Comparison of ENCODE assay signal across 1 cellular context in genomic region chr1:205972491-205973168, GRCh38.
TF ChIP-seq lines count a peak whose summit lies in the region.

No MANE protein-coding gene starts in this region.

TF ChIP-seq in HEK293, 187 proteins besides CTCF, POLR2A, EP300 and RAD21 (continued from another document and continues in another):
- TF ChIP-seq AEBP2 (tag by site-specific recombination; IDR thresholded peaks at IDR 0.05; ENCODE audit: borderline replicate concordance) = no peak
- no peak for TF ChIP-seq ZNF549 (tag by site-specific recombination; IDR thresholded peaks at IDR 0.05)
- TF ChIP-seq ZNF416 (tag by site-specific recombination; IDR thresholded peaks at IDR 0.05) = no peak
- TF ChIP-seq ZNF138 (tag by site-specific recombination; IDR thresholded peaks at IDR 0.05; ENCODE audit: borderline replicate concordance) = no peak
- TF ChIP-seq ZNF2 (tag by site-specific recombination; IDR thresholded peaks at IDR 0.05) = peak; percentile 52; the same call in 1 of the 2 replicates
- no peak; the same call in 1 of the 2 replicates for TF ChIP-seq ZNF10 (tag by site-specific recombination; IDR thresholded peaks at IDR 0.05)
- TF ChIP-seq ZBTB17 (tag by site-specific recombination; IDR thresholded peaks at IDR 0.05) = 0 out of 2 replicates have a peak, but pooled peaks have one; percentile 33
- TF ChIP-seq ZNF433 (tag by site-specific recombination; IDR thresholded peaks at IDR 0.05; ENCODE audit: low read depth) = no peak
- TF ChIP-seq BCL11A (tag by site-specific recombination; IDR thresholded peaks at IDR 0.05; ENCODE audit: low read depth) = no peak
- TF ChIP-seq KLF1 (tag by site-specific recombination; IDR thresholded peaks at IDR 0.05) = no peak
- no peak for TF ChIP-seq ZNF791 (tag by site-specific recombination; IDR thresholded peaks at IDR 0.05)
- no peak for TF ChIP-seq ZNF626 (tag by site-specific recombination; IDR thresholded peaks at IDR 0.05)
- TF ChIP-seq ZNF707 (tag by site-specific recombination; IDR thresholded peaks at IDR 0.05) = no peak
- no peak for TF ChIP-seq ZNF768 (tag by site-specific recombination; IDR thresholded peaks at IDR 0.05)
- TF ChIP-seq ZNF560 (tag by site-specific recombination; IDR thresholded peaks at IDR 0.05; ENCODE audit: borderline replicate concordance) = no peak
- TF ChIP-seq ZNF324 (tag by site-specific recombination; IDR thresholded peaks at IDR 0.05) = no peak
- no peak for TF ChIP-seq ZNF174 (tag by site-specific recombination; IDR thresholded peaks at IDR 0.05)
- TF ChIP-seq ZNF513 (tag by site-specific recombination; IDR thresholded peaks at IDR 0.05) = no peak
- no peak for TF ChIP-seq ZNF202 (tag by site-specific recombination; IDR thresholded peaks at IDR 0.05; ENCODE audit: borderline replicate concordance)
- TF ChIP-seq ZNF398 (tag by site-specific recombination; IDR thresholded peaks at IDR 0.05) = no peak
- TF ChIP-seq ZNF785 (tag by site-specific recombination; IDR thresholded peaks at IDR 0.05) = no peak
- TF ChIP-seq ZNF747 (tag by site-specific recombination; IDR thresholded peaks at IDR 0.05) = no peak
- no peak for TF ChIP-seq GLI4 (tag by site-specific recombination; IDR thresholded peaks at IDR 0.05)
- TF ChIP-seq OSR2 (tag by site-specific recombination; IDR thresholded peaks at IDR 0.05) = no peak
- no peak for TF ChIP-seq ZNF76 (tag by site-specific recombination; IDR thresholded peaks at IDR 0.05; ENCODE audit: borderline replicate concordance, low read depth)
- TF ChIP-seq ZBTB1 (tag by site-specific recombination; IDR thresholded peaks at IDR 0.05) = no peak
- TF ChIP-seq ZNF776 (tag by site-specific recombination; IDR thresholded peaks at IDR 0.05; ENCODE audit: borderline replicate concordance) = peak; percentile 67; the same call in 1 of the 2 replicates
- no peak for TF ChIP-seq ZNF677 (tag by site-specific recombination; IDR thresholded peaks at IDR 0.05)
- 0 out of 2 replicates have a peak, but pooled peaks have one; percentile 24 for TF ChIP-seq ZNF157 (tag by site-specific recombination; IDR thresholded peaks at IDR 0.05)
- TF ChIP-seq KLF16 (tag by site-specific recombination; IDR thresholded peaks at IDR 0.05) = no peak
- TF ChIP-seq ZNF654 (tag by site-specific recombination; IDR thresholded peaks at IDR 0.05; ENCODE audit: low read depth) = no peak
- no peak for TF ChIP-seq MZF1 (tag by site-specific recombination; IDR thresholded peaks at IDR 0.05; ENCODE audit: borderline replicate concordance)
- no peak for TF ChIP-seq MYNN (tag by site-specific recombination; IDR thresholded peaks at IDR 0.05; ENCODE audit: borderline replicate concordance)
- TF ChIP-seq ZNF132 (tag by site-specific recombination; IDR thresholded peaks at IDR 0.05; ENCODE audit: borderline replicate concordance) = no peak
- no peak for TF ChIP-seq KLF7 (tag by site-specific recombination; IDR thresholded peaks at IDR 0.05; ENCODE audit: borderline replicate concordance)
- peak; percentile 60; the same call in 1 of the 2 replicates for TF ChIP-seq ZNF391 (tag by site-specific recombination; IDR thresholded peaks at IDR 0.05; ENCODE audit: borderline replicate concordance, low read depth)
- TF ChIP-seq ZNF394 (tag by site-specific recombination; IDR thresholded peaks at IDR 0.05; ENCODE audit: borderline replicate concordance) = no peak
- no peak for TF ChIP-seq TSHZ1 (tag by site-specific recombination; IDR thresholded peaks at IDR 0.05; ENCODE audit: borderline replicate concordance)
- TF ChIP-seq TCF7L2 (IDR thresholded peaks at IDR 0.05; ENCODE audit: borderline replicate concordance, low read depth, low read length) = no peak
- TF ChIP-seq ZNF426 (tag by site-specific recombination; IDR thresholded peaks at IDR 0.05) = no peak
- no peak for TF ChIP-seq KLF9 (tag by site-specific recombination; IDR thresholded peaks at IDR 0.05; ENCODE audit: low read depth)
- TF ChIP-seq ZNF335 (tag by site-specific recombination; conservative IDR thresholded peaks at IDR 0.05) = no peak
- TF ChIP-seq ZNF292 (tag by site-specific recombination; IDR thresholded peaks at IDR 0.05; ENCODE audit: borderline replicate concordance, low read depth) = no peak
- TF ChIP-seq ZNF26 (tag by site-specific recombination; IDR thresholded peaks at IDR 0.05) = no peak
- no peak for TF ChIP-seq KLF10 (tag by site-specific recombination; IDR thresholded peaks at IDR 0.05)
- no peak for TF ChIP-seq ZNF19 (tag by site-specific recombination; IDR thresholded peaks at IDR 0.05; ENCODE audit: low read depth)
- no peak for TF ChIP-seq ZNF777 (tag by site-specific recombination; IDR thresholded peaks at IDR 0.05; ENCODE audit: borderline replicate concordance)
- no peak; the same call in 1 of the 2 replicates for TF ChIP-seq ZNF792 (tag by site-specific recombination; IDR thresholded peaks at IDR 0.05)
- no peak for TF ChIP-seq RBAK (tag by site-specific recombination; IDR thresholded peaks at IDR 0.05)
- no peak for TF ChIP-seq ZBTB7A (tag by site-specific recombination; IDR thresholded peaks at IDR 0.05; ENCODE audit: low read depth)
- no peak for TF ChIP-seq ZBTB21 (tag by site-specific recombination; IDR thresholded peaks at IDR 0.05)
- no peak for TF ChIP-seq BCL6B (tag by site-specific recombination; IDR thresholded peaks at IDR 0.05)
- TF ChIP-seq ZBTB26 (tag by site-specific recombination; optimal IDR thresholded peaks at IDR 0.05) = peak; percentile 14
- peak; percentile 49 for TF ChIP-seq ZFHX2 (tag by site-specific recombination; conservative IDR thresholded peaks at IDR 0.05)
- 0 out of 2 replicates have a peak, but pooled peaks have one; percentile 39 for TF ChIP-seq ZNF639 (tag by site-specific recombination; IDR thresholded peaks at IDR 0.05)
- no peak for TF ChIP-seq ZFP3 (tag by site-specific recombination; IDR thresholded peaks at IDR 0.05; ENCODE audit: low read depth)
- no peak for TF ChIP-seq ZNF155 (tag by site-specific recombination; IDR thresholded peaks at IDR 0.05)
- TF ChIP-seq ZBTB44 (tag by site-specific recombination; IDR thresholded peaks at IDR 0.05) = no peak
